Comparison of ENCODE assay signal across 1 cellular context in the genomic region with DNA sequence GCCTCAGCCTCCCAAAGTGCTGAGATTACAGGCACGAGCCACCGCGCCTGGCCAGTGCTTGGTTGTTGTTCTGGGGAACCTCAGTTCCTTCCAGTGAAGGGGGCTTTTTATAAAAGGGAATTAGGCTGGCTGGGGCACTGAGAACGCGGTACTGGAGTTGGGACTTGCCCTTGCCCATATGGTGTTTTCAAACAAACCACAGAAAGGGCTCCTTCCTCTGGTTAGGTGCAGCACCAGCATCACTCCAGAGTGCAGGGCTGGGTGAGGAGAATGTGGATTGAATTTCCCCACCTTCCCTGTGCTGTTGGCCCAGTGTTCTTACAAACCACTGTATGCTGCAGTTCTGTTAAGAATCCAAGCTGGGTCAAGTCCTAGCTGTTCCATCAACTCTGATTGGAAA.
TF ChIP-seq lines count a peak whose summit lies in the region.

No MANE protein-coding gene starts in this region.

TF ChIP-seq in GM12878, 131 proteins besides CTCF, POLR2A, EP300 and RAD21:
- TF ChIP-seq NR2C2 (IDR thresholded peaks at IDR 0.05; ENCODE audit: borderline replicate concordance, control insufficient read depth, insufficient read length, low read depth): no peak
- TF ChIP-seq FOXK2 (IDR thresholded peaks at IDR 0.05): no peak
- TF ChIP-seq, protein P1, sequence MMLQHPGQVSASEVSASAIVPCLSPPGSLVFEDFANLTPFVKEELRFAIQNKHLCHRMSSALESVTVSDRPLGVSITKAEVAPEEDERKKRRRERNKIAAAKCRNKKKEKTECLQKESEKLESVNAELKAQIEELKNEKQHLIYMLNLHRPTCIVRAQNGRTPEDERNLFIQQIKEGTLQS (IDR thresholded peaks at IDR 0.05; ENCODE audit: borderline replicate concordance, extremely low read depth, low read depth, low read length): no peak
- TF ChIP-seq ATF7 (IDR thresholded peaks at IDR 0.05; ENCODE audit: low read depth): no peak
- TF ChIP-seq CBFB (IDR thresholded peaks at IDR 0.05; ENCODE audit: low read depth): no peak
- TF ChIP-seq ETV6 (conservative IDR thresholded peaks at IDR 0.05 in 1 of 2, IDR thresholded peaks at IDR 0.05 in 1 of 2; ENCODE audit: borderline replicate concordance in 1 of 2, low read depth in 1 of 2): no peak
- no peak for TF ChIP-seq TCF12 (IDR thresholded peaks at IDR 0.05; ENCODE audit: low read depth, low read length)
- no peak for TF ChIP-seq RCOR1 (conservative IDR thresholded peaks at IDR 0.05; ENCODE audit: low read depth, low read length)
- no peak for TF ChIP-seq SIX5 (IDR thresholded peaks at IDR 0.05; ENCODE audit: low read depth, low read length, severe bottlenecking)
TF ChIP-seq in GM12878: peak in this region for 0.
